20 cellular contexts compared by ENCODE assay signal in the genomic region with DNA sequence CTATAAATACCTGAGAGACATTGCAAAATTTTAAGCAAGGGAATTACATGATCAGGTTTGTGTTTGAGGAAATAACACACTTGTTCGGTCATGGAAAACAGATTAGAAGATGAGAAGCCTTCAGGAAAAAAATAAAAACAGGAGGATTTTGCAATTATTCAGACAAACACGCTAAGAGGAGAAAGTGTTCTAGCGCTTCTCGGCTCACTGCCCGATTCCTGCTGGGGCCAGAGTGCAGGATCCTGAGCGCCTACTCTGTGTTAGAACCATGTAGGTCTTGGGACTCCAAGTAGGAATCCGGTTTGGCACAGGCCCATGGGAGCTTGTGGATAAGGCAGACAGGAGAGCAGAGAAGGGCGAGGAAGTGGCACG. TPM values are rescaled to one million over a fixed set of nuclear protein-coding genes. Genes with fewer than 3 reads are reported as not detected.
DNase-seq lines count a peak whose midpoint lies in the region; TF ChIP-seq lines count a peak whose summit lies in the region.
"Had no signal": no experiment of that assay in that cellular context is flagged by ENCODE, and none has a peak within 500 bp of the region (broad histone marks: within the 10 kb centered on the region; RNA-seq: fewer than 3 reads in every experiment).

No MANE protein-coding gene starts in this region.

- H3K4me1 ChIP-seq in mesenchymal stem cell (ENCODE audit: control insufficient read depth, insufficient read depth, low read depth, low read length) (peaks cover 19% of the 10 kb centered on the region), stomach (peaks cover 16 to 49% (median 35%) of the 10 kb centered on the region in 4 donors)

- no peak for TF ChIP-seq POLR2A in stomach (IDR thresholded peaks at IDR 0.05)

- no peak overlapping the region for H3K23ac ChIP-seq in mesenchymal stem cell (ENCODE audit: low read length in 2 of 2)

- H3K4me2 ChIP-seq in mesenchymal stem cell (ENCODE audit: low read length, poor library complexity, severe bottlenecking), result no peak overlapping the region
- H3K4me2 ChIP-seq: KMS-11 had no signal

- H3K4me3 ChIP-seq in fibroblast of pulmonary artery (replicated peaks; ENCODE audit: low read depth, low read length), result no peak overlapping the region
- H3K4me3 ChIP-seq in mesenchymal stem cell (ENCODE audit: insufficient read depth in 1 of 2, low read depth in 1 of 2, low read length in 2 of 2), result no peak overlapping the region
- H3K4me3 ChIP-seq in stomach, result no peak overlapping the region
- H3K4me3 ChIP-seq in MG63, result no peak overlapping the region
- H3K4me3 ChIP-seq: dorsolateral prefrontal cortex, SJSA1 had no signal

- H3K27me3 ChIP-seq in mesenchymal stem cell (ENCODE audit: control insufficient read depth in 1 of 2, insufficient read depth in 1 of 2, low read length in 2 of 2) (peaks cover 0 to 42% of the 10 kb centered on the region in 2 experiments), stomach (no peaks in the 10 kb centered on the region), MG63 (no peaks in the 10 kb centered on the region)
- H3K27me3 ChIP-seq: dorsolateral prefrontal cortex, SJSA1 had no signal

- no peak overlapping the region for H2AFZ ChIP-seq in mesenchymal stem cell (ENCODE audit: low read depth, low read length)

- no peak overlapping the region for H3K4me3 Mint-ChIP-seq in activated T-helper 2 cell treated with anti-CD3 and anti-CD28 coated beads, Interferon-gamma antibody, Interleukin-2, Interleukin-4, amounts not matched to agents 10 μg/mL and 5 μg/mL and 100 μg/mL, durations not matched to agents 14 hours and 24 hours and 36 hours (ENCODE audit: low read depth)
- H3K4me3 Mint-ChIP-seq: activated T-cell treated with anti-CD3 and anti-CD28 coated beads, Interleukin-2, amount 50 U/mL, for 72 hours; type B pancreatic cell had no signal

- no peak overlapping the region for H2BK5ac ChIP-seq in mesenchymal stem cell (ENCODE audit: low read depth, low read length, poor library complexity, severe bottlenecking)

- peak; percentile 56 for DNase-seq in amniotic epithelial cell (ENCODE audit: low read depth)
- peak; percentile 58 for DNase-seq in fibroblast of pulmonary artery (ENCODE audit: low read depth)
- no peak for DNase-seq in mesenchymal stem cell
- peak; percentile 40 for DNase-seq in stomach
- DNase-seq in NCI-H526 treated with DMSO at 0.1 percent for 48 hours (lab: John Stamatoyannopoulos, UW), result no peak
- no peak for DNase-seq in activated T-helper 2 cell treated with anti-CD3 and anti-CD28 coated beads, Interferon-gamma antibody, Interleukin-2, Interleukin-4, amounts not matched to agents 10 μg/mL and 5 μg/mL and 100 μg/mL, durations not matched to agents 14 hours and 24 hours and 36 hours (ENCODE audit: low spot score)
- DNase-seq in DMS153 (lab: John Stamatoyannopoulos, UW), result no peak
- no peak for DNase-seq in MG63
- DNase-seq: activated T-cell treated with anti-CD3 and anti-CD28 coated beads, Interleukin-2, amount 50 U/mL, for 72 hours; amygdala; NCI-H1436 treated with DMSO at 0.1 percent for 48 hours; NCI-H345; stimulated activated CD4-positive, alpha-beta T cell treated with anti-CD3 and anti-CD28 coated beads, Interleukin-2, amount 100 ng/mL, for 24 hours; stimulated activated CD8-positive, alpha-beta memory T cell treated with anti-CD3 and anti-CD28 coated beads, Interleukin-4, amount 100 ng/mL, for 48 hours had no signal

- intact Hi-C loops in stomach (cut with DNase I; ENCODE audit: low total_unique reads), result no loop called here
- intact Hi-C loops in activated T-helper 2 cell treated with anti-CD3 and anti-CD28 coated beads, Interferon-gamma antibody, Interleukin-2, Interleukin-4, amounts not matched to agents 10 μg/mL and 5 μg/mL and 100 μg/mL, durations not matched to agents 14 hours and 24 hours and 36 hours (cut with micrococcal nuclease), result no loop called here

- no peak overlapping the region for H4K8ac ChIP-seq in mesenchymal stem cell (ENCODE audit: low read length)

- H3K27ac Mint-ChIP-seq in activated T-helper 2 cell treated with anti-CD3 and anti-CD28 coated beads, Interferon-gamma antibody, Interleukin-2, Interleukin-4, amounts not matched to agents 10 μg/mL and 5 μg/mL and 100 μg/mL, durations not matched to agents 14 hours and 24 hours and 36 hours, result no peak overlapping the region
- H3K27ac Mint-ChIP-seq: activated T-cell treated with anti-CD3 and anti-CD28 coated beads, Interleukin-2, amount 50 U/mL, for 72 hours; type B pancreatic cell had no signal

- no peak overlapping the region for H2BK15ac ChIP-seq in mesenchymal stem cell (ENCODE audit: low read depth, poor library complexity, severe bottlenecking)

- WGBS in mesenchymal stem cell, result 91% methylated on average over 9 of the region's 9 CpGs
- 53 to 69% (median 69%) methylated on average over 9 of the region's 9 CpGs for WGBS in stomach, 5 donors

- no peak overlapping the region for H2BK120ac ChIP-seq in mesenchymal stem cell (ENCODE audit: low read depth, low read length)

- no peak for TF ChIP-seq CTCF in fibroblast of pulmonary artery (IDR thresholded peaks at IDR 0.05; ENCODE audit: low read length, missing control alignments)
- no peak for TF ChIP-seq CTCF in stomach (IDR thresholded peaks at IDR 0.05)

- H3K27ac ChIP-seq in mesenchymal stem cell (ENCODE audit: low read length, poor library complexity, severe bottlenecking) (no peak overlapping the region), stomach (peak overlapping the region in 3 of 5 donors; percentile 80 to 83 (median 82))
- H3K27ac ChIP-seq: HL-60, KMS-11, SJSA1 had no signal

- H3K9me3 ChIP-seq in mesenchymal stem cell (ENCODE audit: control insufficient read depth, low read length) (no peaks in the 10 kb centered on the region), stomach (no peaks in the 10 kb centered on the region), MG63 (no peaks in the 10 kb centered on the region)
- H3K9me3 ChIP-seq: SJSA1 had no signal

- H2BK12ac ChIP-seq in mesenchymal stem cell (ENCODE audit: low read length in 2 of 2), result no peak overlapping the region

- peaks cover 13% of the 10 kb centered on the region for H3K27me3 Mint-ChIP-seq in activated T-helper 2 cell treated with anti-CD3 and anti-CD28 coated beads, Interferon-gamma antibody, Interleukin-2, Interleukin-4, amounts not matched to agents 10 μg/mL and 5 μg/mL and 100 μg/mL, durations not matched to agents 14 hours and 24 hours and 36 hours (ENCODE audit: low read depth)

- no peaks in the 10 kb centered on the region for H3K36me3 Mint-ChIP-seq in activated T-helper 2 cell treated with anti-CD3 and anti-CD28 coated beads, Interferon-gamma antibody, Interleukin-2, Interleukin-4, amounts not matched to agents 10 μg/mL and 5 μg/mL and 100 μg/mL, durations not matched to agents 14 hours and 24 hours and 36 hours (ENCODE audit: low read depth)
- H3K36me3 Mint-ChIP-seq: type B pancreatic cell had no signal

- no peak for TF ChIP-seq EP300 in stomach (IDR thresholded peaks at IDR 0.05)

- no peak overlapping the region for H2AK5ac ChIP-seq in mesenchymal stem cell (ENCODE audit: low read length, severe bottlenecking)

- H3K36me3 ChIP-seq in mesenchymal stem cell (ENCODE audit: control insufficient read depth in 1 of 2, insufficient read depth in 2 of 2, low read depth in 1 of 2, low read length in 2 of 2) (no peaks in the 10 kb centered on the region), stomach (no peaks in the 10 kb centered on the region), MG63 (no peaks in the 10 kb centered on the region)
- H3K36me3 ChIP-seq: SJSA1 had no signal

- H3K79me1 ChIP-seq in mesenchymal stem cell (replicated peaks; ENCODE audit: low read length, poor library complexity, severe bottlenecking), result no peaks in the 10 kb centered on the region

- no peaks in the 10 kb centered on the region for H3K4me1 Mint-ChIP-seq in activated T-helper 2 cell treated with anti-CD3 and anti-CD28 coated beads, Interferon-gamma antibody, Interleukin-2, Interleukin-4, amounts not matched to agents 10 μg/mL and 5 μg/mL and 100 μg/mL, durations not matched to agents 14 hours and 24 hours and 36 hours (ENCODE audit: low read depth)

- H3K9me3 Mint-ChIP-seq in activated T-helper 2 cell treated with anti-CD3 and anti-CD28 coated beads, Interferon-gamma antibody, Interleukin-2, Interleukin-4, amounts not matched to agents 10 μg/mL and 5 μg/mL and 100 μg/mL, durations not matched to agents 14 hours and 24 hours and 36 hours, result no peaks in the 10 kb centered on the region
- H3K9me3 Mint-ChIP-seq: activated T-cell treated with anti-CD3 and anti-CD28 coated beads, Interleukin-2, amount 50 U/mL, for 72 hours; type B pancreatic cell had no signal

- H3K9ac ChIP-seq in mesenchymal stem cell (ENCODE audit: low read length), result peak overlapping the region; percentile 35
- H3K9ac ChIP-seq: KMS-11 had no signal

- no peak overlapping the region for H3K18ac ChIP-seq in mesenchymal stem cell (ENCODE audit: low read depth in 1 of 2, low read length in 2 of 2)

- no peak overlapping the region for H4K91ac ChIP-seq in mesenchymal stem cell (ENCODE audit: low read length)

- no peak overlapping the region for H3K4ac ChIP-seq in mesenchymal stem cell (ENCODE audit: low read depth in 1 of 2, low read length in 2 of 2)

- H3K14ac ChIP-seq in mesenchymal stem cell (ENCODE audit: low read length in 2 of 2), result no peak overlapping the region

RNA-seq across cellular contexts. Expression of a gene that starts 8.1 kb away (rescaled TPM):
- polyA plus RNA-seq in mesenchymal stem cell (2013, experiment 1 of 2), result 2.2 TPM
- 2.1 TPM for polyA plus RNA-seq in mesenchymal stem cell (2013, experiment 2 of 2)
- total RNA-seq in stomach, result 10 to 100 TPM in 3 of 5 donors, 1 to 10 TPM in 2; 1.1 to 29.8 (median 10.7) TPM
- polyA plus RNA-seq in stomach, result 10 to 100 TPM in 1 of 3 donors, 1 to 10 TPM in 2; 2.2 to 29.5 (median 3.2) TPM
- total RNA-seq in activated T-helper 2 cell treated with anti-CD3 and anti-CD28 coated beads, Interferon-gamma antibody, Interleukin-2, Interleukin-4, amounts not matched to agents 10 μg/mL and 5 μg/mL and 100 μg/mL, durations not matched to agents 14 hours and 24 hours and 36 hours, result not detected in 2 replicates
- total RNA-seq in MG63 (2014; rRNA removed; shearing (Covaris generic); ENCODE audit: low replicate concordance), result not detected in 2 replicates
- total RNA-seq: activated T-cell treated with anti-CD3 and anti-CD28 coated beads, Interleukin-2, amount 50 U/mL, for 72 hours; pulmonary artery endothelial cell; SJSA1 had no signal

RNA-seq across cellular contexts. Expression of a gene that starts 26.4 kb away (rescaled TPM):
- not detected for polyA plus RNA-seq in mesenchymal stem cell (2013, experiment 1 of 2)
- polyA plus RNA-seq in mesenchymal stem cell (2013, experiment 2 of 2), result not detected
- total RNA-seq in stomach, result not detected
- polyA plus RNA-seq in stomach, result not detected
- not detected in 2 replicates for total RNA-seq in activated T-helper 2 cell treated with anti-CD3 and anti-CD28 coated beads, Interferon-gamma antibody, Interleukin-2, Interleukin-4, amounts not matched to agents 10 μg/mL and 5 μg/mL and 100 μg/mL, durations not matched to agents 14 hours and 24 hours and 36 hours
- not detected in 2 replicates for total RNA-seq in MG63 (2014; rRNA removed; shearing (Covaris generic); ENCODE audit: low replicate concordance)
- total RNA-seq: activated T-cell treated with anti-CD3 and anti-CD28 coated beads, Interleukin-2, amount 50 U/mL, for 72 hours; pulmonary artery endothelial cell; SJSA1 had no signal

Comparison
In these comparisons a context has a peak if more than half of its experiments do, and no peak if none do; other contexts are left out.
1. DNase-seq: peak in amniotic epithelial cell (single experiment), fibroblast of pulmonary artery (single experiment) and stomach (single experiment); none in mesenchymal stem cell (single experiment), NCI-H526 treated with DMSO at 0.1 percent for 48 hours (single experiment), activated T-helper 2 cell treated with anti-CD3 and anti-CD28 coated beads, Interferon-gamma antibody, Interleukin-2, Interleukin-4, amounts not matched to agents 10 μg/mL and 5 μg/mL and 100 μg/mL, durations not matched to agents 14 hours and 24 hours and 36 hours (single experiment), DMS153 (single experiment) and MG63 (single experiment).